Comparison of ENCODE assay signal across 1 cellular context in genomic region chr9:122225323-122226141, GRCh38.
TF ChIP-seq lines count a peak whose summit lies in the region.

No MANE protein-coding gene starts in this region.

TF ChIP-seq in WTC11, 78 proteins besides CTCF, POLR2A, EP300 and RAD21 (continued from another document):
- no peak for TF ChIP-seq ZNF512 (CRISPR knock-in tag; IDR thresholded peaks at IDR 0.05; ENCODE audit: borderline replicate concordance)
- TF ChIP-seq ZNF671 (CRISPR knock-in tag; IDR thresholded peaks at IDR 0.05), result no peak
- no peak for TF ChIP-seq NFE2L1 (CRISPR knock-in tag; IDR thresholded peaks at IDR 0.05)
- no peak for TF ChIP-seq SOX15 (CRISPR knock-in tag; IDR thresholded peaks at IDR 0.05)
- no peak for TF ChIP-seq CREM (CRISPR knock-in tag; IDR thresholded peaks at IDR 0.05)
